8 cellular contexts compared by ENCODE assay signal in genomic region chr12:49567611-49568441, GRCh38. TPM values are rescaled to one million over a fixed set of nuclear protein-coding genes. Genes with fewer than 3 reads are reported as not detected.
DNase-seq lines count a peak whose midpoint lies in the region; ATAC-seq, FAIRE-seq and TF ChIP-seq lines count a peak whose summit lies in the region.

MCRS1 (minus strand) TSS chr12:49568142; CDS start chr12:49566731, 1,411 bp downstream.

- no peaks in the 10 kb centered on the region for H3K27me3 ChIP-seq in CD8-positive, alpha-beta T cell (ENCODE audit: insufficient read depth, low read length)
- no peaks in the 10 kb centered on the region for H3K27me3 ChIP-seq in H1 (replicated peaks in 1 of 4; ENCODE audit: control insufficient read depth in 3 of 4, extremely low read depth in 1 of 4, insufficient read depth in 3 of 4, low read length in 3 of 4)
- no peaks in the 10 kb centered on the region for H3K27me3 ChIP-seq in mesenchymal stem cell (ENCODE audit: control insufficient read depth in 1 of 2, insufficient read depth in 1 of 2, low read length in 2 of 2)

- WGBS in H1 (ENCODE audit: extremely low coverage in 1 of 2, insufficient coverage in 1 of 2, insufficient read length in 1 of 2, insufficient replicate concordance in 2 of 2, low coverage in 1 of 2, low lambda C conversion rate in 2 of 2, missing lambda C conversion rate in 1 of 2), 2 experiments: 1% methylated on average over 54 of the region's 54 CpGs; no CpG with 5 or more reads in 1 of the 2 experiments
- WGBS in mesenchymal stem cell: under 1% methylated on average over 52 of the region's 54 CpGs

- peak within 1 kb of the TSS; percentile 89 for H2AFZ ChIP-seq in H1 (ENCODE audit: low read length)
- peak within 1 kb of the TSS; percentile 92 for H2AFZ ChIP-seq in mesenchymal stem cell (ENCODE audit: low read depth, low read length)

- TF ChIP-seq CTCF in CD8-positive, alpha-beta T cell (IDR thresholded peaks at IDR 0.05): no peak
- TF ChIP-seq CTCF in H1 (IDR thresholded peaks at IDR 0.05; ENCODE audit: control extremely low read depth in 1 of 3, insufficient read depth in 1 of 3, low read depth in 1 of 3, low read length in 3 of 3): no peak

- intact Hi-C loops in CD8-positive, alpha-beta T cell (cut with DNase I, micrococcal nuclease): loop anchor here (1.0 to 5.0 kb wide), 10 partner anchors 29 to 275 kb away; partner anchors contain the start of genes TMBIM6 (in 2 of the 2), BCDIN3D (in 1 of the 2), FMNL3 (in 1 of the 2) and KCNH3 (in 1 of the 2)

- peaks cover 5% of the 10 kb centered on the region for H3K36me3 ChIP-seq in CD8-positive, alpha-beta T cell (ENCODE audit: insufficient read depth, low read length)
- H3K36me3 ChIP-seq in H1 (ENCODE audit: control insufficient read depth in 2 of 4, insufficient read depth in 4 of 4, low read length in 3 of 4): peaks cover 9 to 20% (median 12%) of the 10 kb centered on the region in 4 experiments; a peak in 6 of 8 replicates
- peaks cover 35 to 36% of the 10 kb centered on the region in 2 experiments for H3K36me3 ChIP-seq in mesenchymal stem cell (ENCODE audit: control insufficient read depth in 1 of 2, insufficient read depth in 2 of 2, low read depth in 1 of 2, low read length in 2 of 2)

- peak within 1 kb of the TSS; percentile 99; the same call in 1 of the 2 replicates for H4K8ac ChIP-seq in H1 (ENCODE audit: extremely low read depth, insufficient read depth, low read length)
- peak within 1 kb of the TSS; percentile 91 for H4K8ac ChIP-seq in mesenchymal stem cell (ENCODE audit: low read length)

- H3K27ac Mint-ChIP-seq in CD8-positive, alpha-beta T cell: peak within 1 kb of the TSS; percentile 100

- peak within 1 kb of the TSS; percentile 99 for H3K4me3 Mint-ChIP-seq in CD8-positive, alpha-beta T cell

- H2BK120ac ChIP-seq in H1 (replicated peaks; ENCODE audit: low read depth, low read length) (no peak within 1 kb of the TSS), mesenchymal stem cell (ENCODE audit: low read depth, low read length) (no peak within 1 kb of the TSS)

- peaks cover 0 to 9% of the 10 kb centered on the region in 2 experiments for H4K20me1 ChIP-seq in H1 (replicated peaks in 1 of 2; ENCODE audit: control insufficient read depth in 1 of 2, insufficient read depth in 2 of 2, low read length in 2 of 2)

- H3K4me2 ChIP-seq in H1 (ENCODE audit: insufficient read depth in 1 of 2, low read depth in 2 of 2, low read length in 2 of 2) (peak within 1 kb of the TSS; percentile 72 to 91), mesenchymal stem cell (ENCODE audit: low read length, poor library complexity, severe bottlenecking) (peak within 1 kb of the TSS; percentile 96)

- ATAC-seq in CD8-positive, alpha-beta T cell: peak; percentile 85
- ATAC-seq in GM19467 (IDR thresholded peaks at IDR 0.05; ENCODE audit: unreplicated experiment): peak; percentile 68

- peaks cover 15% of the 10 kb centered on the region for H3K79me1 ChIP-seq in H1 (ENCODE audit: low read depth, low read length)
- H3K79me1 ChIP-seq in mesenchymal stem cell (replicated peaks; ENCODE audit: low read length, poor library complexity, severe bottlenecking): peaks cover 43% of the 10 kb centered on the region

- peak within 1 kb of the TSS; percentile 94 for H4K5ac ChIP-seq in H1 (ENCODE audit: insufficient read length, low read depth, low read length)

- peaks cover 0 to 33% of the 10 kb centered on the region in 2 experiments; a peak in 2 of 4 replicates for H3K79me2 ChIP-seq in H1 (ENCODE audit: control insufficient read depth in 1 of 2, insufficient read depth in 2 of 2, low read length in 2 of 2)

- H3K18ac ChIP-seq in H1 (ENCODE audit: extremely low read depth, low read length): peak within 1 kb of the TSS; percentile 98
- peak within 1 kb of the TSS; percentile 96 to 97 for H3K18ac ChIP-seq in mesenchymal stem cell (ENCODE audit: low read depth in 1 of 2, low read length in 2 of 2)

- peak; percentile 45 for FAIRE-seq in H1 (lab: Jason Lieb, UNC)

- TF ChIP-seq POLR2A in H1 (IDR thresholded peaks at IDR 0.05; ENCODE audit: control extremely low read depth in 1 of 2, low read depth in 2 of 2, low read length in 2 of 2): peak; percentile 95 to 96

- H3K9me3 ChIP-seq in CD8-positive, alpha-beta T cell (ENCODE audit: low read length): no peaks in the 10 kb centered on the region
- H3K9me3 ChIP-seq in H1 (ENCODE audit: insufficient read depth in 2 of 2, low read depth in 1 of 2, low read length in 1 of 2) (no peaks in the 10 kb centered on the region), mesenchymal stem cell (ENCODE audit: control insufficient read depth, low read length) (no peaks in the 10 kb centered on the region)

- no peak within 1 kb of the TSS for H2BK20ac ChIP-seq in H1 (ENCODE audit: low read length)

- TF ChIP-seq EP300 in H1 (IDR thresholded peaks at IDR 0.05; ENCODE audit: borderline replicate concordance in 1 of 2, low read depth in 2 of 2, low read length in 2 of 2): no peak

- H3K27me3 Mint-ChIP-seq in CD8-positive, alpha-beta T cell (ENCODE audit: low read depth): no peaks in the 10 kb centered on the region

- DNase-seq in CD8-positive, alpha-beta T cell: peak; percentile 74 to 92 (median 89)
- peak; percentile 94 for DNase-seq in HT-29 (ENCODE audit: low spot score)
- peak; percentile 81 to 91 for DNase-seq in NOMO-1 (lab: John Stamatoyannopoulos, UW; ENCODE audit: unreplicated experiment in 2 of 2)
- DNase-seq in activated CD8-positive, alpha-beta memory T cell treated with anti-CD3 and anti-CD28 coated beads for 4 hours (ENCODE audit: low read depth in 2 of 2): peak; percentile 75 to 81
- DNase-seq in H1 (ENCODE audit: low read depth in 1 of 2, low spot score in 2 of 2): peak; percentile 44 to 92
- DNase-seq in mesenchymal stem cell: peak; percentile 94
- peak; percentile 80 for DNase-seq in stimulated activated CD8-positive, alpha-beta memory T cell treated with anti-CD3 and anti-CD28 coated beads, Interleukin-12 subunit alpha, Interleukin-12 subunit beta, amount 100 ng/mL, for 4 hours (ENCODE audit: low read depth)

- CTCF ChIA-PET in CD8-positive, alpha-beta T cell (lab: Charles Lee): interaction anchor here (0.7 to 6.3 kb wide), 6 partner anchors 13 to 209 kb away, joined by 3 to 41 read pairs (median 6); partner anchors contain the start of gene KCNH3
- CTCF ChIA-PET in H1 (lab: Charles Lee; ENCODE audit: partially characterized antibody): interaction anchor here (0.9 to 7.7 kb wide), 7 partner anchors 10 to 221 kb away, joined by 3 to 115 read pairs (median 6); partner anchors contain the start of gene DNAJC22

- H2BK15ac ChIP-seq in H1 (ENCODE audit: low read length): no peak within 1 kb of the TSS
- no peak within 1 kb of the TSS for H2BK15ac ChIP-seq in mesenchymal stem cell (ENCODE audit: low read depth, poor library complexity, severe bottlenecking)

- H2BK12ac ChIP-seq in H1 (ENCODE audit: low read depth, low read length) (peak within 1 kb of the TSS; percentile 6; the same call in 1 of the 2 replicates), mesenchymal stem cell (ENCODE audit: low read length in 2 of 2) (peak within 1 kb of the TSS in 1 of 2 experiments; percentile 28)

- peak within 1 kb of the TSS; percentile 93 for H3K27ac ChIP-seq in CD8-positive, alpha-beta T cell (ENCODE audit: low read depth, low read length)
- peak within 1 kb of the TSS; percentile 89 for H3K27ac ChIP-seq in H1 (ENCODE audit: low read depth, low read length)
- H3K27ac ChIP-seq in mesenchymal stem cell (ENCODE audit: low read length, poor library complexity, severe bottlenecking): peak within 1 kb of the TSS; percentile 92

- peaks cover 6% of the 10 kb centered on the region; the same call in 1 of the 2 replicates for H3K23me2 ChIP-seq in H1 (ENCODE audit: low read depth, low read length)

- H3K56ac ChIP-seq in H1 (replicated peaks; ENCODE audit: insufficient read length, low read depth, low read length): no peak within 1 kb of the TSS

- H4K91ac ChIP-seq in H1 (replicated peaks; ENCODE audit: insufficient read length, low read length): peak within 1 kb of the TSS; percentile 54
- H4K91ac ChIP-seq in mesenchymal stem cell (ENCODE audit: low read length): peak within 1 kb of the TSS; percentile 74

- H3K4ac ChIP-seq in H1 (replicated peaks; ENCODE audit: insufficient read length, low read depth, low read length) (no peak within 1 kb of the TSS), mesenchymal stem cell (ENCODE audit: low read depth in 1 of 2, low read length in 2 of 2) (peak within 1 kb of the TSS; percentile 85 to 90)

- H3K14ac ChIP-seq in H1 (ENCODE audit: insufficient read length) (no peak within 1 kb of the TSS), mesenchymal stem cell (ENCODE audit: low read length in 2 of 2) (peak within 1 kb of the TSS in 1 of 2 experiments; percentile 91)

- peak within 1 kb of the TSS; percentile 92 for H2BK5ac ChIP-seq in H1 (ENCODE audit: low read depth, low read length)
- peak within 1 kb of the TSS; percentile 95 for H2BK5ac ChIP-seq in mesenchymal stem cell (ENCODE audit: low read depth, low read length, poor library complexity, severe bottlenecking)

- H3K4me1 ChIP-seq in CD8-positive, alpha-beta T cell (ENCODE audit: insufficient read depth, low read length): peaks cover 59% of the 10 kb centered on the region
- H3K4me1 ChIP-seq in H1 (replicated peaks in 1 of 4; ENCODE audit: control insufficient read depth in 3 of 4, insufficient read depth in 4 of 4, low read length in 3 of 4) (no peaks in the 10 kb centered on the region; a peak in 3 of 7 replicates), mesenchymal stem cell (ENCODE audit: control insufficient read depth, insufficient read depth, low read depth, low read length) (peaks cover 11% of the 10 kb centered on the region)

- no peak within 1 kb of the TSS for H2AK5ac ChIP-seq in H1 (ENCODE audit: low read depth, low read length)
- no peak within 1 kb of the TSS for H2AK5ac ChIP-seq in mesenchymal stem cell (ENCODE audit: low read length, severe bottlenecking)

- H3K4me1 Mint-ChIP-seq in CD8-positive, alpha-beta T cell (ENCODE audit: low read depth): peaks cover 63% of the 10 kb centered on the region

- H3K9ac ChIP-seq in H1 (replicated peaks in 1 of 4; ENCODE audit: extremely low read depth in 1 of 4, low read depth in 3 of 4, low read length in 3 of 4): peak within 1 kb of the TSS; percentile 83 to 92 (median 91)
- H3K9ac ChIP-seq in mesenchymal stem cell (ENCODE audit: low read length): peak within 1 kb of the TSS; percentile 97

- no peaks in the 10 kb centered on the region for H3K9me3 Mint-ChIP-seq in CD8-positive, alpha-beta T cell

- TF ChIP-seq RAD21 in H1 (IDR thresholded peaks at IDR 0.05 in 1 of 2, conservative IDR thresholded peaks at IDR 0.05 in 1 of 2; ENCODE audit: low read depth in 2 of 2, low read length in 2 of 2): no peak

- H3K4me3 ChIP-seq in CD8-positive, alpha-beta T cell (ENCODE audit: low read depth, low read length): peak within 1 kb of the TSS; percentile 89
- H3K4me3 ChIP-seq in H1 (ENCODE audit: extremely low read depth in 1 of 4, insufficient read depth in 2 of 4, low read depth in 3 of 4, low read length in 4 of 4) (peak within 1 kb of the TSS; percentile 75 to 100 (median 96)), mesenchymal stem cell (ENCODE audit: insufficient read depth in 1 of 2, low read depth in 1 of 2, low read length in 2 of 2) (peak within 1 kb of the TSS; percentile 85 to 97)

- no peak within 1 kb of the TSS for H3K23ac ChIP-seq in H1 (ENCODE audit: insufficient read length)
- H3K23ac ChIP-seq in mesenchymal stem cell (ENCODE audit: low read length in 2 of 2): peak within 1 kb of the TSS in 1 of 2 experiments; percentile 61

- H3K36me3 Mint-ChIP-seq in CD8-positive, alpha-beta T cell: peaks cover 46% of the 10 kb centered on the region

- POLR2A ChIA-PET in CD8-positive, alpha-beta T cell (lab: Charles Lee): interaction anchor here (0.9 to 1.4 kb wide), 7 partner anchors 14 to 201 kb away, joined by 3 to 8 read pairs (median 5); partner anchors contain the start of genes PRPF40B and TMBIM6
- POLR2A ChIA-PET in H1 (lab: Charles Lee; ENCODE audit: partially characterized antibody): interaction anchor here (0.7 to 9.1 kb wide), 15 partner anchors 9 to 284 kb away, joined by 3 to 72 read pairs (median 4); partner anchors contain the start of genes PRPF40B, SPATS2 and TMBIM6

RNA-seq across cellular contexts. Expression of gene MCRS1, which starts in this region (rescaled TPM):
- total RNA-seq in CD8-positive, alpha-beta T cell: 10 to 100 TPM; 63.7 to 70.9 TPM
- 124 and 130 TPM in 2 replicates for total RNA-seq in HT-29 (2014; rRNA removed; shearing (Covaris generic))
- total RNA-seq in H1 (2021; fragmentation: NEBNext Ultra II Directional; extraction: Animal tissue kit (Norgen Biotek cat#: 25700)): 90.3 and 92.5 TPM in 2 replicates
- 139 and 170 TPM in 2 replicates for polyA plus RNA-seq in H1 (2011; rRNA removed)
- 135 TPM for polyA plus RNA-seq in H1 (2011; cell fraction: cytosol; rRNA removed)
- 210 TPM for polyA plus RNA-seq in H1 (2011; cell fraction: nucleus; rRNA removed)
- polyA plus RNA-seq in H1 (2012, experiment 1 of 2): 51.5 to 92.0 TPM (median 89.3 TPM) in 4 replicates
- 112 TPM for polyA plus RNA-seq in H1 (2012, experiment 2 of 2)
- polyA plus RNA-seq in H1 (2013, experiment 1 of 2): 54.6 TPM
- polyA plus RNA-seq in H1 (2013, experiment 2 of 2): 56.7 TPM
- polyA minus RNA-seq in H1 (2011; rRNA and poly(A)+ RNA removed): 83.5 and 103 TPM in 2 replicates
- polyA minus RNA-seq in H1 (2011; cell fraction: cytosol; rRNA and poly(A)+ RNA removed): 48.8 TPM
- 55.8 TPM for polyA minus RNA-seq in H1 (2011; cell fraction: nucleus; rRNA and poly(A)+ RNA removed)
- polyA plus RNA-seq in mesenchymal stem cell (2013, experiment 1 of 2): 38.7 TPM
- polyA plus RNA-seq in mesenchymal stem cell (2013, experiment 2 of 2): 39.8 TPM

Comparison
In these comparisons a context has a peak if more than half of its experiments do, and no peak if none do; other contexts are left out.
1. Peak in every context shown above with its lines: DNase-seq, ATAC-seq, H3K4me3 ChIP-seq and H3K27ac ChIP-seq.